Comparison of ENCODE assay signal across 8 cellular contexts in genomic region chr2:231707625-231708049, GRCh38. TPM values are rescaled to one million over a fixed set of nuclear protein-coding genes. Genes with fewer than 3 reads are reported as not detected.
DNase-seq lines count a peak whose midpoint lies in the region; ATAC-seq and TF ChIP-seq lines count a peak whose summit lies in the region.

No MANE protein-coding gene starts in this region.

- peak overlapping the region; percentile 100 for H3K27ac Mint-ChIP-seq in activated T-helper 1 cell treated with anti-CD3 and anti-CD28 coated beads, Interleukin-12 subunit alpha, Interleukin-12 subunit beta, Interleukin-2, Interleukin-4 antibody, amounts not matched to agents 30 ng/mL and 10 ng/mL and 1 ng/mL, durations not matched to agents 14 hours and 24 hours and 36 hours

- peak; percentile 63 for DNase-seq in GM12865 (ENCODE audit: low read depth)
- DNase-seq in activated T-helper 1 cell treated with anti-CD3 and anti-CD28 coated beads, Interleukin-12 subunit alpha, Interleukin-12 subunit beta, Interleukin-2, Interleukin-4 antibody, amounts not matched to agents 30 ng/mL and 10 ng/mL and 1 ng/mL, durations not matched to agents 14 hours and 24 hours and 36 hours (ENCODE audit: low spot score), result no peak
- peak; percentile 36 for DNase-seq in fibroblast of villous mesenchyme (ENCODE audit: low read depth)
- DNase-seq in GF-D8 (lab: John Stamatoyannopoulos, UW), result no peak
- no peak for DNase-seq in GM19238 (ENCODE audit: insufficient read length, low spot score)

- ATAC-seq in HG03432 (IDR thresholded peaks at IDR 0.05; ENCODE audit: unreplicated experiment), result peak; percentile 0
- ATAC-seq in HG02852 (IDR thresholded peaks at IDR 0.05; ENCODE audit: unreplicated experiment), result no peak

- peak overlapping the region; percentile 99 for H3K4me3 Mint-ChIP-seq in activated T-helper 1 cell treated with anti-CD3 and anti-CD28 coated beads, Interleukin-12 subunit alpha, Interleukin-12 subunit beta, Interleukin-2, Interleukin-4 antibody, amounts not matched to agents 30 ng/mL and 10 ng/mL and 1 ng/mL, durations not matched to agents 14 hours and 24 hours and 36 hours

- H3K4me1 Mint-ChIP-seq in activated T-helper 1 cell treated with anti-CD3 and anti-CD28 coated beads, Interleukin-12 subunit alpha, Interleukin-12 subunit beta, Interleukin-2, Interleukin-4 antibody, amounts not matched to agents 30 ng/mL and 10 ng/mL and 1 ng/mL, durations not matched to agents 14 hours and 24 hours and 36 hours (ENCODE audit: low read depth), result peaks cover 19% of the 10 kb centered on the region

- no peaks in the 10 kb centered on the region for H3K27me3 ChIP-seq in rectal smooth muscle tissue (ENCODE audit: control insufficient read depth, insufficient read depth, low read length)

- H3K4me3 ChIP-seq in GM12865 (ENCODE audit: low read depth, low read length), result peak overlapping the region; percentile 89
- peak overlapping the region; percentile 80 for H3K4me3 ChIP-seq in fibroblast of villous mesenchyme (ENCODE audit: low read depth, low read length)
- peak overlapping the region; percentile 83 for H3K4me3 ChIP-seq in rectal smooth muscle tissue (ENCODE audit: low read length)

- peaks cover 9% of the 10 kb centered on the region for H3K36me3 ChIP-seq in rectal smooth muscle tissue (ENCODE audit: control insufficient read depth, insufficient read depth, low read length)

- peak overlapping the region; percentile 99 for H3K27ac ChIP-seq in rectal smooth muscle tissue (ENCODE audit: low read depth, low read length)

- TF ChIP-seq CTCF in GM12865 (IDR thresholded peaks at IDR 0.05; ENCODE audit: insufficient read depth, low read depth, low read length, missing control alignments), result no peak
- TF ChIP-seq CTCF in fibroblast of villous mesenchyme (IDR thresholded peaks at IDR 0.05; ENCODE audit: insufficient read depth, low read depth, low read length), result no peak

- H3K9ac ChIP-seq in rectal smooth muscle tissue (ENCODE audit: low read length), result peak overlapping the region; percentile 69

- peaks cover 13% of the 10 kb centered on the region for H3K4me1 ChIP-seq in rectal smooth muscle tissue (ENCODE audit: control insufficient read depth, insufficient read depth, low read length)

- peaks cover 27% of the 10 kb centered on the region for H3K36me3 Mint-ChIP-seq in activated T-helper 1 cell treated with anti-CD3 and anti-CD28 coated beads, Interleukin-12 subunit alpha, Interleukin-12 subunit beta, Interleukin-2, Interleukin-4 antibody, amounts not matched to agents 30 ng/mL and 10 ng/mL and 1 ng/mL, durations not matched to agents 14 hours and 24 hours and 36 hours (ENCODE audit: low read depth)

- no peaks in the 10 kb centered on the region for H3K9me3 Mint-ChIP-seq in activated T-helper 1 cell treated with anti-CD3 and anti-CD28 coated beads, Interleukin-12 subunit alpha, Interleukin-12 subunit beta, Interleukin-2, Interleukin-4 antibody, amounts not matched to agents 30 ng/mL and 10 ng/mL and 1 ng/mL, durations not matched to agents 14 hours and 24 hours and 36 hours

- peaks cover 3% of the 10 kb centered on the region for H3K27me3 Mint-ChIP-seq in activated T-helper 1 cell treated with anti-CD3 and anti-CD28 coated beads, Interleukin-12 subunit alpha, Interleukin-12 subunit beta, Interleukin-2, Interleukin-4 antibody, amounts not matched to agents 30 ng/mL and 10 ng/mL and 1 ng/mL, durations not matched to agents 14 hours and 24 hours and 36 hours (ENCODE audit: insufficient read depth)

- intact Hi-C loops in activated T-helper 1 cell treated with anti-CD3 and anti-CD28 coated beads, Interleukin-12 subunit alpha, Interleukin-12 subunit beta, Interleukin-2, Interleukin-4 antibody, amounts not matched to agents 30 ng/mL and 10 ng/mL and 1 ng/mL, durations not matched to agents 14 hours and 24 hours and 36 hours (cut with micrococcal nuclease), result loop anchor here (1.0 kb wide), 2 partner anchors 74 to 243 kb away; partner anchors contain the start of genes NCL and PDE6D

RNA-seq across cellular contexts. Expression of gene PTMA, which starts 0.7 kb away (rescaled TPM):
- 2,193 and 2,194 TPM in 2 replicates for total RNA-seq in activated T-helper 1 cell treated with anti-CD3 and anti-CD28 coated beads, Interleukin-12 subunit alpha, Interleukin-12 subunit beta, Interleukin-2, Interleukin-4 antibody, amounts not matched to agents 30 ng/mL and 10 ng/mL and 1 ng/mL, durations not matched to agents 14 hours and 24 hours and 36 hours
- total RNA-seq in fibroblast of villous mesenchyme, result 598 and 694 TPM in 2 replicates

Comparison
In these comparisons a context has a peak if more than half of its experiments do, and no peak if none do; other contexts are left out.
1. DNase-seq: peak in GM12865 (single experiment) and fibroblast of villous mesenchyme (single experiment); none in activated T-helper 1 cell treated with anti-CD3 and anti-CD28 coated beads, Interleukin-12 subunit alpha, Interleukin-12 subunit beta, Interleukin-2, Interleukin-4 antibody, amounts not matched to agents 30 ng/mL and 10 ng/mL and 1 ng/mL, durations not matched to agents 14 hours and 24 hours and 36 hours (single experiment), GF-D8 (single experiment) and GM19238 (single experiment).
2. Peak in every context shown above with its lines, with median percentiles within 50 percentile points of each other: H3K4me3 ChIP-seq.